Comparison of ENCODE assay signal across 9 cellular contexts in the genomic region with DNA sequence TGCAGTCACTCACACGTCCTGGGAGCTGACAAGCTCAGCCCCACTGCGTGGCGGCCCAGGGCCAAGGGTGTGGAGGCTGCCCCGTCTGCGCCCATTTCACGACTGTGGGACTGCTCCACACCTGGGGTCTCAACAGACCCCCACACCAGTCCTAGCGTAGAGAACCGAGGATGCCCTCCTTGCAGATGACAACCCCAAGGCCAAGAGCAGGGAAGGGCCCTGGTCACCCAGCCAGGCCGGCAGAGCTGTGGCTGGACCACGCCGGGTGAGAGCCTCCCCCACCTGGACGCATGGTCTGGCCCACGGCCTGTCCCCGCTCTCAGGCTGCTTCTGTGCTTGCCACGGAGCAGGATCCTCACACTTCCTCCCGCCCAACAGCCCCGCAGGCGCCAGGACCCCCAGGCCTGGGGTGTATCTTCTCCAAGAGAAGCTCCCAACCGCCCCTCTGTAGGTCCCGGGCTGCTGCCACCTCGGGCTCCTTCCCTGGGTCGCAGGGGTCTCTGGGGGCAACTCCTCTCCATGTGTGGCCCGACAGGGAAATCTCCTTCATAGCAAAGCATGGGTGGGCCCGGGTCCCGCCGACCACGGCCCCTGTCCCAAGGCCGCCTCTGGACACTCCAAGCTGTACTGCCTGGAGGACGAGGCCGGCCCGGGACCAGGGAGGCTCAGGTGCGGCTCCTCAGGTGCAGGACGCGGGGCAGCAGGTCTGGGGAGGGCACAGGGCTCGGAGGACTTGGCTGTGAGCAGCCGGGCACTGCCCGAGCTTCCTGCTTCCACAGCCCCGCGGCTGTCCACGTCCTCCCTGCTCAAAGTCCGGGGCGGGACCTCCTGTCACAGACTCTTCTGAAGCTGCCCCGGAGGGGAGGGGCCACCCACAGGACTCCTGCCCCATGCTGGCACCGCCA.
DNase-seq lines count a peak whose midpoint lies in the region; ATAC-seq lines count a peak whose summit lies in the region.
"Had no signal": no experiment of that assay in that cellular context is flagged by ENCODE, and none has a peak within 500 bp of the region (broad histone marks: within the 10 kb centered on the region; RNA-seq: fewer than 3 reads in every experiment).

No MANE protein-coding gene starts in this region.

- H3K27ac ChIP-seq in SJCRH30 (no peak overlapping the region), iPS DF 6.9 (ENCODE audit: low read length) (no peak overlapping the region), rectal smooth muscle tissue (ENCODE audit: low read depth, low read length) (no peak overlapping the region)

- H3K9ac ChIP-seq in rectal smooth muscle tissue (ENCODE audit: low read length), result no peak overlapping the region

- peak; percentile 20 for DNase-seq in EH (ENCODE audit: low read depth)
- peak in 1 of 2 experiments; percentile 22 for DNase-seq in SJCRH30
- DNase-seq in iPS DF 6.9 (ENCODE audit: low read depth, low spot score), result no peak
- DNase-seq in NCI-H748 treated with DMSO at 0.1 percent for 48 hours (lab: John Stamatoyannopoulos, UW), result no peak
- no peak for DNase-seq in NCI-H446 treated with DMSO at 0.1 percent for 48 hours (lab: John Stamatoyannopoulos, UW)
- DNase-seq in SKM-1 (lab: John Stamatoyannopoulos, UW; ENCODE audit: unreplicated experiment), result no peak
- DNase-seq: KBM-7 had no signal

- no peaks in the 10 kb centered on the region for H3K36me3 ChIP-seq in SJCRH30
- H3K36me3 ChIP-seq in iPS DF 6.9 (ENCODE audit: control insufficient read depth, insufficient read depth, low read length), result no peaks in the 10 kb centered on the region
- no peaks in the 10 kb centered on the region for H3K36me3 ChIP-seq in rectal smooth muscle tissue (ENCODE audit: control insufficient read depth, insufficient read depth, low read length)

- H3K4me1 ChIP-seq in SJCRH30 (no peaks in the 10 kb centered on the region), iPS DF 6.9 (ENCODE audit: control insufficient read depth, insufficient read depth, low read length) (peaks cover 10% of the 10 kb centered on the region), rectal smooth muscle tissue (ENCODE audit: control insufficient read depth, insufficient read depth, low read length) (no peaks in the 10 kb centered on the region)

- H3K27me3 ChIP-seq in SJCRH30, result no peaks in the 10 kb centered on the region
- no peaks in the 10 kb centered on the region for H3K27me3 ChIP-seq in iPS DF 6.9 (ENCODE audit: control insufficient read depth, insufficient read depth, low read length)
- H3K27me3 ChIP-seq in rectal smooth muscle tissue (ENCODE audit: control insufficient read depth, insufficient read depth, low read length), result peaks cover 3% of the 10 kb centered on the region

- no CpG with 5 or more reads among the region's 44 CpGs for WGBS in iPS DF 6.9 (ENCODE audit: insufficient coverage, insufficient read length)

- H3K4me3 ChIP-seq in SJCRH30, result peak overlapping the region; percentile 38
- peak overlapping the region; percentile 30; the same call in 1 of the 2 replicates for H3K4me3 ChIP-seq in iPS DF 6.9 (ENCODE audit: low read length)
- peak overlapping the region; percentile 58 for H3K4me3 ChIP-seq in rectal smooth muscle tissue (ENCODE audit: low read length)

- H3K9me3 ChIP-seq in SJCRH30 (replicated peaks) (no peaks in the 10 kb centered on the region), iPS DF 6.9 (ENCODE audit: control insufficient read depth, insufficient read depth, low read length) (no peaks in the 10 kb centered on the region)

- ATAC-seq in HG02938 (IDR thresholded peaks at IDR 0.05; ENCODE audit: unreplicated experiment), result no peak
